Comparison of ENCODE assay signal across 8 cellular contexts in genomic region chr10:98267894-98268693, GRCh38. TPM values are rescaled to one million over a fixed set of nuclear protein-coding genes. Genes with fewer than 3 reads are reported as not detected.
DNase-seq lines count a peak whose midpoint lies in the region; ATAC-seq and TF ChIP-seq lines count a peak whose summit lies in the region.

Gene LOXL4, minus strand, starts transcription at chr10:98268194. Its CDS starts 5,175 bp downstream, at chr10:98263019.

- H3K9me3 ChIP-seq in BLaER1 treated with 17β-estradiol and CSF1 and Interleukin-3, amounts not matched to agents 10 nM and 100 nM (replicated peaks in 1 of 11), result 0 out of 22 replicates have a peak, but pooled peaks cover 0 to 2% (median 0%) of the 10 kb centered on the region in 11 experiments
- no peaks in the 10 kb centered on the region for H3K9me3 ChIP-seq in HAP-1
- no peaks in the 10 kb centered on the region for H3K9me3 ChIP-seq in prostate gland
- H3K9me3 ChIP-seq in MG63, result no peaks in the 10 kb centered on the region

- H3K4me2 ChIP-seq in BLaER1 treated with 17β-estradiol and CSF1 and Interleukin-3, amounts not matched to agents 10 nM and 100 nM, result peak within 1 kb of the TSS; percentile 70 to 95 (median 89)

- peaks cover 0 to 32% (median 0%) of the 10 kb centered on the region in 11 experiments; a peak in 6 of 22 replicates for H3K27me3 ChIP-seq in BLaER1 treated with 17β-estradiol and CSF1 and Interleukin-3, amounts not matched to agents 10 nM and 100 nM
- H3K27me3 ChIP-seq in HAP-1 (ENCODE audit: low read depth) (no peaks in the 10 kb centered on the region), prostate gland (replicated peaks; ENCODE audit: insufficient read depth) (no peaks in the 10 kb centered on the region), MG63 (no peaks in the 10 kb centered on the region)

- H3K27ac ChIP-seq in BLaER1 treated with 17β-estradiol and CSF1 and Interleukin-3, amounts not matched to agents 10 nM and 100 nM, result peak within 1 kb of the TSS in 8 of 11 experiments; percentile 39 to 66 (median 54); a peak in 15 of 22 replicates
- peak within 1 kb of the TSS; percentile 76 to 82 for H3K27ac ChIP-seq in prostate gland

- peaks cover 5 to 83% (median 78%) of the 10 kb centered on the region in 10 experiments for H3K4me1 ChIP-seq in BLaER1 treated with 17β-estradiol and CSF1 and Interleukin-3, amounts not matched to agents 10 nM and 100 nM
- 0 out of 2 replicates have a peak, but pooled peaks cover 2% of the 10 kb centered on the region for H3K4me1 ChIP-seq in HAP-1
- peaks cover 5% of the 10 kb centered on the region for H3K4me1 ChIP-seq in prostate gland (replicated peaks)

- DNase-seq in HAP-1 (ENCODE audit: low spot score in 2 of 2) (peak in 1 of 2 experiments; percentile 26), cardiac septum (ENCODE audit: low spot score) (no peak), prostate gland (ENCODE audit: low spot score) (no peak), NCI-H226 (no peak), MG63 (no peak)
- no peak for DNase-seq in activated CD8-positive, alpha-beta T cell treated with anti-CD3 and anti-CD28 coated beads, Interleukin-2, amount 10 ng/mL, durations not matched to agents 7 days and 5 days

- no peaks in the 10 kb centered on the region for H3K9me3 Mint-ChIP-seq in activated CD8-positive, alpha-beta T cell treated with anti-CD3 and anti-CD28 coated beads, Interleukin-2, amount 10 ng/mL, durations not matched to agents 7 days and 5 days (ENCODE audit: insufficient read depth)

- peaks cover 0 to 5% (median 0%) of the 10 kb centered on the region in 11 experiments; a peak in 1 of 22 replicates for H4K20me1 ChIP-seq in BLaER1 treated with 17β-estradiol and CSF1 and Interleukin-3, amounts not matched to agents 10 nM and 100 nM

- H3K4me3 ChIP-seq in BLaER1 treated with 17β-estradiol and CSF1 and Interleukin-3, amounts not matched to agents 10 nM and 100 nM, result peak within 1 kb of the TSS; percentile 46 to 68 (median 54)
- H3K4me3 ChIP-seq in HAP-1 (peak within 1 kb of the TSS; percentile 19), prostate gland (peak within 1 kb of the TSS; percentile 43 to 47), MG63 (no peak within 1 kb of the TSS)

- 4% methylated on average over 20 of the region's 75 CpGs for whole genome bisulfite sequencing in prostate gland

- peak within 1 kb of the TSS; percentile 60 for H3K4me3 Mint-ChIP-seq in activated CD8-positive, alpha-beta T cell treated with anti-CD3 and anti-CD28 coated beads, Interleukin-2, amount 10 ng/mL, durations not matched to agents 7 days and 5 days

- no peak for TF ChIP-seq CTCF in prostate gland (IDR thresholded peaks at IDR 0.05)

- POLR2A ChIA-PET in activated CD8-positive, alpha-beta T cell treated with anti-CD3 and anti-CD28 coated beads, Interleukin-2, amount 10 ng/mL, durations not matched to agents 7 days and 5 days (lab: Charles Lee), result no interaction called here

- CTCF ChIA-PET in activated CD8-positive, alpha-beta T cell treated with anti-CD3 and anti-CD28 coated beads, Interleukin-2, amount 10 ng/mL, durations not matched to agents 7 days and 5 days (lab: Charles Lee), result interaction anchor here (1.5 kb wide), 1 partner anchor 41 kb away, joined by 3 read pairs; no protein-coding TSS in a partner anchor

- in situ Hi-C loops in HAP-1 (cut with MboI; ENCODE audit: low sequenced_read_pairs), result no loop called here

- H3K27ac Mint-ChIP-seq in activated CD8-positive, alpha-beta T cell treated with anti-CD3 and anti-CD28 coated beads, Interleukin-2, amount 10 ng/mL, durations not matched to agents 7 days and 5 days, result no peak within 1 kb of the TSS

- ATAC-seq in activated CD8-positive, alpha-beta T cell treated with anti-CD3 and anti-CD28 coated beads, Interleukin-2, amount 10 ng/mL, durations not matched to agents 7 days and 5 days, result peak; percentile 61
- no peak for ATAC-seq in HG03196 (IDR thresholded peaks at IDR 0.05; ENCODE audit: unreplicated experiment)

- H3K4me1 Mint-ChIP-seq in activated CD8-positive, alpha-beta T cell treated with anti-CD3 and anti-CD28 coated beads, Interleukin-2, amount 10 ng/mL, durations not matched to agents 7 days and 5 days (ENCODE audit: low read depth), result peaks cover 7% of the 10 kb centered on the region

- intact Hi-C loops in cardiac septum (cut with DNase I) (loop anchor here (5.0 to 10.0 kb wide), 3 partner anchors 147 to 977 kb away; partner anchors contain the start of gene PYROXD2), prostate gland (cut with DNase I) (loop anchor here (2.0 kb wide), 1 partner anchor 41 kb away; no protein-coding TSS in a partner anchor)

- no peak for TF ChIP-seq POLR2A in prostate gland (IDR thresholded peaks at IDR 0.05)

- H3K36me3 Mint-ChIP-seq in activated CD8-positive, alpha-beta T cell treated with anti-CD3 and anti-CD28 coated beads, Interleukin-2, amount 10 ng/mL, durations not matched to agents 7 days and 5 days (ENCODE audit: low read depth), result no peaks in the 10 kb centered on the region

- H3K27me3 Mint-ChIP-seq in activated CD8-positive, alpha-beta T cell treated with anti-CD3 and anti-CD28 coated beads, Interleukin-2, amount 10 ng/mL, durations not matched to agents 7 days and 5 days (ENCODE audit: low read depth), result peaks cover 39% of the 10 kb centered on the region

- peak within 1 kb of the TSS; percentile 49 to 73 (median 70); a peak in 21 of 22 replicates for H3K9ac ChIP-seq in BLaER1 treated with 17β-estradiol and CSF1 and Interleukin-3, amounts not matched to agents 10 nM and 100 nM

- no peaks in the 10 kb centered on the region for H3K36me3 ChIP-seq in BLaER1 treated with 17β-estradiol and CSF1 and Interleukin-3, amounts not matched to agents 10 nM and 100 nM
- no peaks in the 10 kb centered on the region for H3K36me3 ChIP-seq in HAP-1 (replicated peaks)
- no peaks in the 10 kb centered on the region for H3K36me3 ChIP-seq in prostate gland
- no peaks in the 10 kb centered on the region for H3K36me3 ChIP-seq in MG63

RNA-seq across cellular contexts. Expression of gene LOXL4, which starts in this region (rescaled TPM):
- not detected for total RNA-seq in activated CD8-positive, alpha-beta T cell treated with anti-CD3 and anti-CD28 coated beads, Interleukin-2, amount 10 ng/mL, durations not matched to agents 7 days and 5 days
- total RNA-seq in cardiac septum (17.9 TPM), prostate gland (10 to 100 TPM in 1 of 2 donors, 1 to 10 TPM in 1; 7.4 to 26.8 TPM)
- total RNA-seq in MG63 (2014; rRNA removed; shearing (Covaris generic); ENCODE audit: low replicate concordance), result not detected in 2 replicates

Comparison
In these comparisons a context has a peak if more than half of its experiments do, and no peak if none do; other contexts are left out.
1. Peak in ATAC-seq in activated CD8-positive, alpha-beta T cell treated with anti-CD3 and anti-CD28 coated beads, Interleukin-2, amount 10 ng/mL, durations not matched to agents 7 days and 5 days; RNA of the gene not detected or under 1 TPM.